ENCODE assay signal across 35 cellular contexts in the genomic region with DNA sequence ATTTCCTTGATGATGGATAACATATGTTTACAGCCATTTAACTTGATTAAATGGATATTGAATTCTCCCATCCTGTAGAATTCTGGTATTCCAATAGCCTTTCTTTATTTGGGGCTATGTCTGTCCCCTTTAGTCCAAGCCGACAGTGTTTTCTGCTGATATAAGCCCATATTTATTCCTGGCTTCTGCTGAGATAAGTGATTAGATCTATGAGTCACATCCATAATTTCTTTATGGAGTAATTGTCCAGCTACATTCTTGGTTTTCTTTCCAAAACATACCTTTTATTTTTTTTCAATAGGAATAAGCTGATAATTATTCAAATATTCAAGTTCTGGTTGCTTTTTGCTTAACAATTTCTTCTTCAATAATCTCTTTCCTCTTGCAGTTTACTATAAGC.
"Had no signal": no experiment of that assay in that cellular context is flagged by ENCODE, and none has a peak within 500 bp of the region (broad histone marks: within the 10 kb centered on the region; RNA-seq: fewer than 3 reads in every experiment).

No MANE protein-coding gene starts in this region.

- DNase-seq: Karpas-422, Kasumi-1, KG1, MG63, MM.1S, MV-4-11, NCI-H1048, NCI-H1092, NCI-H1092 treated with DMSO at 0.1 percent for 48 hours, NCI-H1105, NCI-H1105 treated with DMSO at 0.1 percent for 48 hours, NCI-H1417, NCI-H1417 treated with DMSO at 0.1 percent for 48 hours, NCI-H1436, NCI-H1436 treated with DMSO at 0.1 percent for 48 hours, NCI-H146, NCI-H1694, NCI-H1694 treated with DMSO at 0.1 percent for 48 hours, NCI-H187, NCI-H187 treated with DMSO at 0.1 percent for 48 hours, NCI-H1930, NCI-H2029, NCI-H2029 treated with DMSO at 0.1 percent for 48 hours, NCI-H2081, NCI-H2081 treated with DMSO at 0.1 percent for 48 hours, NCI-H2107, NCI-H2171, NCI-H2171 treated with DMSO at 0.1 percent for 48 hours, NCI-H2227 treated with DMSO at 0.1 percent for 48 hours, NCI-H226, NCI-H345, NCI-H446, NCI-H446 treated with DMSO at 0.1 percent for 48 hours, NCI-H510A had no signal

- H3K4me3 ChIP-seq: MG63 had no signal

- H3K27me3 ChIP-seq: MG63 had no signal

- H3K4me2 ChIP-seq: KMS-11 had no signal

- H3K9ac ChIP-seq: KMS-11 had no signal

- H3K9me3 ChIP-seq: MG63 had no signal

- H3K27ac ChIP-seq: KMS-11 had no signal

- H3K36me3 ChIP-seq: MG63 had no signal
